In genomic region chr18:56492136-56492535, GRCh38 we compare ENCODE assay signal across 25 cellular contexts.
"Had no signal": no experiment of that assay in that cellular context is flagged by ENCODE, and none has a peak within 500 bp of the region (broad histone marks: within the 10 kb centered on the region; RNA-seq: fewer than 3 reads in every experiment).

No MANE protein-coding gene starts in this region.

- H3K9me3 Mint-ChIP-seq: immature natural killer cell; stimulated activated naive CD8-positive, alpha-beta T cell treated with anti-CD3 and anti-CD28 coated beads, Interleukin-15, Interleukin-2, amounts not matched to agents 100 ng/mL and 50 ng/mL, for 24 hours had no signal

- H3K4me1 Mint-ChIP-seq: activated CD4-positive, alpha-beta T cell treated with anti-CD3 and anti-CD28 coated beads for 36 hours; activated CD8-positive, alpha-beta memory T cell treated with anti-CD3 and anti-CD28 coated beads, Interleukin-2, amount 10 ng/mL, durations not matched to agents 7 days and 5 days; central memory CD8-positive, alpha-beta T cell; immature natural killer cell; nephron had no signal

- DNase-seq: activated CD4-positive, alpha-beta T cell treated with anti-CD3 and anti-CD28 coated beads for 36 hours; activated CD4-positive, CD25-positive, alpha-beta regulatory T cell; activated CD8-positive, alpha-beta memory T cell treated with anti-CD3 and anti-CD28 coated beads, Interleukin-2, amount 10 ng/mL, durations not matched to agents 7 days and 5 days; activated CD8-positive, alpha-beta T cell treated with anti-CD3 and anti-CD28 coated beads, Interleukin-2, amount 10 ng/mL, durations not matched to agents 7 days and 5 days; activated naive CD4-positive, alpha-beta T cell; activated T-cell treated with anti-CD3 and anti-CD28 coated beads, Interleukin-2, amount 50 U/mL, for 72 hours; dermis blood vessel endothelial cell; effector CD4-positive, alpha-beta T cell; foreskin keratinocyte; heart left ventricle; hypothalamus; immature natural killer cell; kidney; left colon; mammary epithelial cell; posterior cingulate gyrus; stimulated activated CD4-positive, alpha-beta T cell treated with anti-CD3 and anti-CD28 coated beads, Interleukin-12 subunit alpha, Interleukin-12 subunit beta, amount 100 ng/mL, for 4 hours; stimulated activated CD4-positive, alpha-beta T cell treated with anti-CD3 and anti-CD28 coated beads, Interleukin-4, amount 100 ng/mL, for 1 hour; uterus had no signal

- H3K27me3 Mint-ChIP-seq: activated CD8-positive, alpha-beta memory T cell treated with anti-CD3 and anti-CD28 coated beads, Interleukin-2, amount 10 ng/mL, durations not matched to agents 7 days and 5 days had no signal

- H3K36me3 Mint-ChIP-seq: activated CD8-positive, alpha-beta memory T cell treated with anti-CD3 and anti-CD28 coated beads, Interleukin-2, amount 10 ng/mL, durations not matched to agents 7 days and 5 days; activated naive CD4-positive, alpha-beta T cell treated with anti-CD3 and anti-CD28 coated beads, Interleukin-2, amount 50 U/mL, for 72 hours; immature natural killer cell had no signal

- FAIRE-seq: bronchial epithelial cell, kidney had no signal

- H3K4me3 Mint-ChIP-seq: activated CD4-positive, alpha-beta T cell treated with anti-CD3 and anti-CD28 coated beads for 36 hours; activated CD8-positive, alpha-beta memory T cell treated with anti-CD3 and anti-CD28 coated beads, Interleukin-2, amount 10 ng/mL, durations not matched to agents 7 days and 5 days; activated CD8-positive, alpha-beta T cell treated with anti-CD3 and anti-CD28 coated beads, Interleukin-2, amount 10 ng/mL, durations not matched to agents 7 days and 5 days; activated T-cell treated with anti-CD3 and anti-CD28 coated beads, Interleukin-2, amount 50 U/mL, for 72 hours; central memory CD8-positive, alpha-beta T cell; immature natural killer cell; nephron; stimulated activated naive CD8-positive, alpha-beta T cell treated with anti-CD3 and anti-CD28 coated beads, Interleukin-15, Interleukin-2, amounts not matched to agents 100 ng/mL and 50 ng/mL, for 24 hours had no signal

- ATAC-seq: activated CD4-positive, alpha-beta T cell treated with anti-CD3 and anti-CD28 coated beads for 36 hours; activated CD8-positive, alpha-beta memory T cell treated with anti-CD3 and anti-CD28 coated beads, Interleukin-2, amount 10 ng/mL, durations not matched to agents 7 days and 5 days; activated CD8-positive, alpha-beta T cell treated with anti-CD3 and anti-CD28 coated beads, Interleukin-2, amount 10 ng/mL, durations not matched to agents 7 days and 5 days; activated naive CD4-positive, alpha-beta T cell treated with anti-CD3 and anti-CD28 coated beads, Interleukin-2, amount 50 U/mL, for 72 hours; activated T-cell treated with anti-CD3 and anti-CD28 coated beads, Interleukin-2, amount 50 U/mL, for 72 hours; foreskin keratinocyte; heart left ventricle; left colon; sciatic nerve had no signal
